22 cellular contexts compared by ENCODE assay signal in genomic region chr16:84279871-84280270, GRCh38. TPM values are rescaled to one million over a fixed set of nuclear protein-coding genes. Genes with fewer than 3 reads are reported as not detected.
DNase-seq lines count a peak whose midpoint lies in the region; TF ChIP-seq lines count a peak whose summit lies in the region.
"Had no signal": no experiment of that assay in that cellular context is flagged by ENCODE, and none has a peak within 500 bp of the region (broad histone marks: within the 10 kb centered on the region; RNA-seq: fewer than 3 reads in every experiment).

No MANE protein-coding gene starts in this region.

- TF ChIP-seq CTCF in chondrocyte (IDR thresholded peaks at IDR 0.05) (no peak), prostate gland (IDR thresholded peaks at IDR 0.05) (no peak), OCI-LY7 (conservative IDR thresholded peaks at IDR 0.05; ENCODE audit: low read length) (no peak)

- H3K27me3 Mint-ChIP-seq in chondrocyte (ENCODE audit: low read depth): peaks cover 42% of the 10 kb centered on the region

- peak overlapping the region; percentile 24 to 39 for H3K27ac ChIP-seq in prostate gland
- H3K27ac ChIP-seq in OCI-LY7 (ENCODE audit: low read depth, low read length, poor library complexity, severe bottlenecking): no peak overlapping the region
- H3K27ac ChIP-seq: 22Rv1; BLaER1 treated with 17β-estradiol and CSF1 and Interleukin-3, amounts not matched to agents 10 nM and 100 nM; HL-60 had no signal

- H3K4me3 ChIP-seq in prostate gland (no peak overlapping the region), OCI-LY7 (ENCODE audit: low read depth, low read length, poor library complexity, severe bottlenecking) (no peak overlapping the region)
- H3K4me3 ChIP-seq: A549; BLaER1 treated with 17β-estradiol and CSF1 and Interleukin-3, amounts not matched to agents 10 nM and 100 nM; GM12878; K562 had no signal

- TF ChIP-seq POLR2A in prostate gland (IDR thresholded peaks at IDR 0.05): no peak

- H3K4me1 Mint-ChIP-seq in chondrocyte (ENCODE audit: low read depth): peaks cover 10% of the 10 kb centered on the region

- H3K9me3 Mint-ChIP-seq in chondrocyte (ENCODE audit: low read depth): no peaks in the 10 kb centered on the region
- H3K9me3 Mint-ChIP-seq: CD8-positive, alpha-beta T cell; H9 had no signal

- H3K36me3 Mint-ChIP-seq in chondrocyte (ENCODE audit: low read depth): no peaks in the 10 kb centered on the region
- H3K36me3 Mint-ChIP-seq: CD8-positive, alpha-beta T cell had no signal

- no TSS peak for BruUV-seq in OCI-LY7 (replicated peaks; lab: Mats Ljungman, UMichigan)

- H3K9me3 ChIP-seq in prostate gland (no peaks in the 10 kb centered on the region), OCI-LY7 (ENCODE audit: low read length) (no peaks in the 10 kb centered on the region)
- H3K9me3 ChIP-seq: A549; BLaER1 treated with 17β-estradiol and CSF1 and Interleukin-3, amounts not matched to agents 10 nM and 100 nM had no signal

- no peak overlapping the region for H3K4me3 Mint-ChIP-seq in chondrocyte (ENCODE audit: unreplicated experiment)
- H3K4me3 Mint-ChIP-seq: CD8-positive, alpha-beta T cell; H9 had no signal

- intact Hi-C loops in prostate gland (cut with DNase I): loop anchor here (5.0 to 10.0 kb wide), 2 partner anchors 32 to 325 kb away; partner anchors contain the start of gene OSGIN1
- intact Hi-C loops in OCI-LY7 (cut with micrococcal nuclease; ENCODE audit: unreplicated experiment): loop anchor here (5.0 kb wide), 1 partner anchor 342 kb away; no protein-coding TSS in a partner anchor

- H4K20me1 ChIP-seq in OCI-LY7 (ENCODE audit: insufficient read depth, low read length): no peaks in the 10 kb centered on the region
- H4K20me1 ChIP-seq: BLaER1 treated with 17β-estradiol and CSF1 and Interleukin-3, amounts not matched to agents 10 nM and 100 nM had no signal

- no peaks in the 10 kb centered on the region for H3K9me2 ChIP-seq in OCI-LY7 (ENCODE audit: insufficient read depth, low read length)

- no peak overlapping the region for H2AFZ ChIP-seq in OCI-LY7 (ENCODE audit: low read length)

- H3K4me2 ChIP-seq in OCI-LY7 (ENCODE audit: low read length): no peak overlapping the region
- H3K4me2 ChIP-seq: A549; BLaER1 treated with 17β-estradiol and CSF1 and Interleukin-3, amounts not matched to agents 10 nM and 100 nM had no signal

- no peak overlapping the region for H3K27ac Mint-ChIP-seq in chondrocyte (ENCODE audit: unreplicated experiment)
- H3K27ac Mint-ChIP-seq: CD8-positive, alpha-beta T cell had no signal

- no peaks in the 10 kb centered on the region for H3K79me2 ChIP-seq in OCI-LY7 (ENCODE audit: insufficient read depth, low read depth, low read length)

- CTCF ChIA-PET in OCI-LY7 (lab: Charles Lee; ENCODE audit: unreplicated experiment): no interaction called here

- POLR2A ChIA-PET in OCI-LY7 (lab: Charles Lee): interaction anchor here (0.5 to 0.6 kb wide), 2 partner anchors 20 to 266 kb away, joined by 3 read pairs; no protein-coding TSS in a partner anchor

- WGBS in prostate gland: 65% methylated on average over 12 of the region's 12 CpGs

- peak; percentile 9 for DNase-seq in NCI-H82 (lab: John Stamatoyannopoulos, UW)
- no peak for DNase-seq in NCI-H82 treated with DMSO at 0.1 percent for 48 hours (lab: John Stamatoyannopoulos, UW; ENCODE audit: unreplicated experiment)
- DNase-seq in chondrocyte (ENCODE audit: low spot score): peak; percentile 41
- DNase-seq in left kidney (ENCODE audit: low read depth, low spot score): peak; percentile 78
- DNase-seq in prostate gland (ENCODE audit: low spot score): no peak
- DNase-seq in NK-92 treated with Interleukin-12 subunit alpha and Interleukin-12 subunit beta, amount 100 ng/mL, for 24 hours (lab: John Stamatoyannopoulos, UW): no peak
- DNase-seq in OCI-LY7 (ENCODE audit: low spot score): no peak
- DNase-seq in activated CD4-positive, alpha-beta T cell treated with anti-CD3 and anti-CD28 coated beads for 4 hours: no peak
- DNase-seq: AML-193; Calu3; CD8-positive, alpha-beta T cell; DMS79 treated with DMSO at 0.1 percent for 48 hours; GOT3; H9 had no signal

- no peaks in the 10 kb centered on the region for H3K27me3 ChIP-seq in prostate gland (replicated peaks; ENCODE audit: insufficient read depth)
- H3K27me3 ChIP-seq: BLaER1 treated with 17β-estradiol and CSF1 and Interleukin-3, amounts not matched to agents 10 nM and 100 nM had no signal

- no peaks in the 10 kb centered on the region for H3K36me3 ChIP-seq in prostate gland
- no peaks in the 10 kb centered on the region for H3K36me3 ChIP-seq in OCI-LY7 (ENCODE audit: insufficient read depth, low read length)
- H3K36me3 ChIP-seq: BLaER1 treated with 17β-estradiol and CSF1 and Interleukin-3, amounts not matched to agents 10 nM and 100 nM had no signal

- H3K4me1 ChIP-seq in prostate gland (replicated peaks) (no peaks in the 10 kb centered on the region), OCI-LY7 (ENCODE audit: insufficient read depth, low read length, poor library complexity, severe bottlenecking) (no peaks in the 10 kb centered on the region)

RNA-seq across cellular contexts. Expression of gene WFDC1, which starts 14.8 kb away (rescaled TPM):
- total RNA-seq in chondrocyte: 3.5 to 5.7 TPM (median 5.6 TPM) in 3 replicates
- total RNA-seq in prostate gland: 10 to 100 TPM; 60.9 to 80.8 TPM
- not detected in 2 replicates for total RNA-seq in OCI-LY7 (2014; rRNA removed; shearing (Covaris generic))
- not detected in 2 replicates for total RNA-seq in OCI-LY7 (2022)
- total RNA-seq: Calu3; CD8-positive, alpha-beta T cell; G401; GM12878; K562 had no signal

RNA-seq across cellular contexts. Expression of gene KCNG4, which starts 40.1 kb away (rescaled TPM):
- total RNA-seq in chondrocyte (not detected in 3 replicates), prostate gland (not detected), OCI-LY7 (2022) (not detected in 2 replicates)
- not detected in 2 replicates for total RNA-seq in OCI-LY7 (2014; rRNA removed; shearing (Covaris generic))
- total RNA-seq: Calu3; CD8-positive, alpha-beta T cell; G401; GM12878; H9; HT1080; K562 had no signal

Comparison
In these comparisons a context has a peak if more than half of its experiments do, and no peak if none do; other contexts are left out.
1. DNase-seq: peak in NCI-H82 (single experiment), chondrocyte (single experiment) and left kidney (single experiment); none in NCI-H82 treated with DMSO at 0.1 percent for 48 hours (single experiment), prostate gland (single experiment), NK-92 treated with Interleukin-12 subunit alpha and Interleukin-12 subunit beta, amount 100 ng/mL, for 24 hours (single experiment), OCI-LY7 (single experiment) and activated CD4-positive, alpha-beta T cell treated with anti-CD3 and anti-CD28 coated beads for 4 hours (0 of 2).